1 cellular context compared by ENCODE assay signal in the genomic region with DNA sequence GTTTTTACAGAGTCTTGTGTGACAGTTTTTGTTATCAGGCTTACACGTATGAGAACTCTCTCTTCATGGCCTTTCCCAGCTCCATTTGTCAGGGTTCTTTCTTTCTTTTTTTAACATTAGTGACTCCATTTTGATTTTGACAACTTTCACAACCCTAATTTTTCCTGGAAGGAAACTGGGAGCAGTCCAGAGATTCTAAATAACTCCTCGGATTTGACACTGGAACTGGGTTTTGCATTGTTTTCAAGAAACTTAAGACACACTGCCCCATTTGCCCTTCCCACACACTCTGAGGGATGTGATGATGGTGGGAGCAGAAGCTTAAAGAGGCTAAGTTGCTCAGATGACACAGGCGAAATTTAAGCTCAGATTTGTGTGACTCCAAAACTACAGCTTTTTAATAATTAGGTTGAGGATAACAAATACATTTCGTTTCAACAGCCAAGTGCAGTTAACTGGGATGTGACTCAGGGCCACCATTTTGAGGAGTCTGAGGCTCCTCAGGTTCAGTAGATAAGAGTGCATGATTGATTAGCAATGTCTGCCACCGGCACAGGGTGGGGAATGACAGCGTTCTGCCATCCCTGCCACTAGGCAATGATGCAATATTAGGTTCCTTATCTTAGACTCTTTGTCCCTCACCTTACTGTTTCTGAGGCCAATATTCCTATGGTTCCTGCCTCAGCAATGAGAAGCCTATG.
TF ChIP-seq lines count a peak whose summit lies in the region.

No MANE protein-coding gene starts in this region.

TF ChIP-seq in K562, 482 proteins besides CTCF, POLR2A, EP300 and RAD21 (continued from another document and continues in another):
- TF ChIP-seq CHD7 (IDR thresholded peaks at IDR 0.05; ENCODE audit: low read depth, low read length) (no peak), FIP1L1 (IDR thresholded peaks at IDR 0.05; ENCODE audit: low read depth, low read length, poor library complexity, severe bottlenecking) (no peak), XRCC5 (IDR thresholded peaks at IDR 0.05; ENCODE audit: low read depth, low read length) (no peak), MBD2 (IDR thresholded peaks at IDR 0.05; ENCODE audit: borderline replicate concordance, low read depth) (no peak), ZSCAN29 (IDR thresholded peaks at IDR 0.05) (no peak), LCOR (CRISPR knock-in tag; IDR thresholded peaks at IDR 0.05) (no peak), NR4A1 (CRISPR knock-in tag; IDR thresholded peaks at IDR 0.05) (no peak), NR4A1 (tag; IDR thresholded peaks at IDR 0.05) (peak; percentile 92), SOX6 (IDR thresholded peaks at IDR 0.05) (peak; percentile 61), ESRRA (IDR thresholded peaks at IDR 0.05; ENCODE audit: borderline replicate concordance, low read depth) (no peak), NFIX (CRISPR knock-in tag; IDR thresholded peaks at IDR 0.05; ENCODE audit: low read depth) (no peak), ZNF785 (CRISPR knock-in tag; IDR thresholded peaks at IDR 0.05) (no peak), GTF2A2 (tag; IDR thresholded peaks at IDR 0.05) (peak; percentile 82), MECOM (CRISPR knock-in tag; IDR thresholded peaks at IDR 0.05) (no peak), TCFL5 (CRISPR knock-in tag; conservative IDR thresholded peaks at IDR 0.05) (no peak), KLF16 (IDR thresholded peaks at IDR 0.05) (no peak), TBL1XR1 (IDR thresholded peaks at IDR 0.05; ENCODE audit: low read length in 2 of 2) (no peak), NR0B1 (IDR thresholded peaks at IDR 0.05; ENCODE audit: partially characterized antibody) (no peak), TFAM (CRISPR knock-in tag; conservative IDR thresholded peaks at IDR 0.05) (no peak), TAF1 (IDR thresholded peaks at IDR 0.05; ENCODE audit: control insufficient read depth, extremely low read depth, insufficient read depth, low read length, severe bottlenecking) (no peak), MYBL2 (IDR thresholded peaks at IDR 0.05; ENCODE audit: low read depth) (no peak), MYBL2 (CRISPR knock-in tag; IDR thresholded peaks at IDR 0.05; ENCODE audit: borderline replicate concordance) (no peak), ZNF717 (CRISPR knock-in tag; IDR thresholded peaks at IDR 0.05) (no peak), NEUROD1 (IDR thresholded peaks at IDR 0.05; ENCODE audit: borderline replicate concordance, low read depth, low read length, partially characterized antibody) (peak; percentile 28), ZNF609 (CRISPR knock-in tag; IDR thresholded peaks at IDR 0.05; ENCODE audit: borderline replicate concordance) (no peak), HIVEP1 (CRISPR knock-in tag; IDR thresholded peaks at IDR 0.05) (no peak), ZNF780A (CRISPR knock-in tag; IDR thresholded peaks at IDR 0.05) (no peak), NR2F6 (CRISPR knock-in tag; IDR thresholded peaks at IDR 0.05) (no peak), POLR3G (IDR thresholded peaks at IDR 0.05; ENCODE audit: extremely low read depth, insufficient read length, insufficient replicate concordance) (no peak), MXI1 (IDR thresholded peaks at IDR 0.05; ENCODE audit: low read depth, low read length) (no peak), NR2C1 (IDR thresholded peaks at IDR 0.05) (no peak), NR2C1 (tag; IDR thresholded peaks at IDR 0.05) (no peak; the same call in none of the 2 replicates)
- TF ChIP-seq, protein P1, sequence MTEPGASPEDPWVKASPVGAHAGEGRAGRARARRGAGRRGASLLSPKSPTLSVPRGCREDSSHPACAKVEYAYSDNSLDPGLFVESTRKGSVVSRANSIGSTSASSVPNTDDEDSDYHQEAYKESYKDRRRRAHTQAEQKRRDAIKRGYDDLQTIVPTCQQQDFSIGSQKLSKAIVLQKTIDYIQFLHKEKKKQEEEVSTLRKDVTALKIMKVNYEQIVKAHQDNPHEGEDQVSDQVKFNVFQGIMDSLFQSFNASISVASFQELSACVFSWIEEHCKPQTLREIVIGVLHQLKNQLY (CRISPR knock-in tag; conservative IDR thresholded peaks at IDR 0.05) = no peak
- TF ChIP-seq, protein P2, sequence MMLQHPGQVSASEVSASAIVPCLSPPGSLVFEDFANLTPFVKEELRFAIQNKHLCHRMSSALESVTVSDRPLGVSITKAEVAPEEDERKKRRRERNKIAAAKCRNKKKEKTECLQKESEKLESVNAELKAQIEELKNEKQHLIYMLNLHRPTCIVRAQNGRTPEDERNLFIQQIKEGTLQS (IDR thresholded peaks at IDR 0.05) = peak; percentile 97
- TF ChIP-seq, protein P2 (CRISPR knock-in tag; conservative IDR thresholded peaks at IDR 0.05) = peak; percentile 81
- TF ChIP-seq, protein P3, sequence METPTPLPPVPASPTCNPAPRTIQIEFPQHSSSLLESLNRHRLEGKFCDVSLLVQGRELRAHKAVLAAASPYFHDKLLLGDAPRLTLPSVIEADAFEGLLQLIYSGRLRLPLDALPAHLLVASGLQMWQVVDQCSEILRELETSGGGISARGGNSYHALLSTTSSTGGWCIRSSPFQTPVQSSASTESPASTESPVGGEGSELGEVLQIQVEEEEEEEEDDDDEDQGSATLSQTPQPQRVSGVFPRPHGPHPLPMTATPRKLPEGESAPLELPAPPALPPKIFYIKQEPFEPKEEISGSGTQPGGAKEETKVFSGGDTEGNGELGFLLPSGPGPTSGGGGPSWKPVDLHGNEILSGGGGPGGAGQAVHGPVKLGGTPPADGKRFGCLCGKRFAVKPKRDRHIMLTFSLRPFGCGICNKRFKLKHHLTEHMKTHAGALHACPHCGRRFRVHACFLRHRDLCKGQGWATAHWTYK (CRISPR knock-in tag; IDR thresholded peaks at IDR 0.05) = no peak
- TF ChIP-seq, protein P4, sequence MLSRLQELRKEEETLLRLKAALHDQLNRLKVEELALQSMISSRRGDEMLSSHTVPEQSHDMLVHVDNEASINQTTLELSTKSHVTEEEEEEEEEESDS (CRISPR knock-in tag; IDR thresholded peaks at IDR 0.05) = no peak
- TF ChIP-seq, protein P5, sequence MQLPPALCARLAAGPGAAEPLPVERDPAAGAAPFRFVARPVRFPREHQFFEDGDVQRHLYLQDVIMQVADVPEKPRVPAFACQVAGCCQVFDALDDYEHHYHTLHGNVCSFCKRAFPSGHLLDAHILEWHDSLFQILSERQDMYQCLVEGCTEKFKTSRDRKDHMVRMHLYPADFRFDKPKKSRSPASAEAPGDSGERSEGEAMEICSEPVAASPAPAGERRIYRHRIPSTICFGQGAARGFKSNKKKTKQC (CRISPR knock-in tag; IDR thresholded peaks at IDR 0.05) = no peak
